ENCODE assay signal across 18 cellular contexts in the genomic region with DNA sequence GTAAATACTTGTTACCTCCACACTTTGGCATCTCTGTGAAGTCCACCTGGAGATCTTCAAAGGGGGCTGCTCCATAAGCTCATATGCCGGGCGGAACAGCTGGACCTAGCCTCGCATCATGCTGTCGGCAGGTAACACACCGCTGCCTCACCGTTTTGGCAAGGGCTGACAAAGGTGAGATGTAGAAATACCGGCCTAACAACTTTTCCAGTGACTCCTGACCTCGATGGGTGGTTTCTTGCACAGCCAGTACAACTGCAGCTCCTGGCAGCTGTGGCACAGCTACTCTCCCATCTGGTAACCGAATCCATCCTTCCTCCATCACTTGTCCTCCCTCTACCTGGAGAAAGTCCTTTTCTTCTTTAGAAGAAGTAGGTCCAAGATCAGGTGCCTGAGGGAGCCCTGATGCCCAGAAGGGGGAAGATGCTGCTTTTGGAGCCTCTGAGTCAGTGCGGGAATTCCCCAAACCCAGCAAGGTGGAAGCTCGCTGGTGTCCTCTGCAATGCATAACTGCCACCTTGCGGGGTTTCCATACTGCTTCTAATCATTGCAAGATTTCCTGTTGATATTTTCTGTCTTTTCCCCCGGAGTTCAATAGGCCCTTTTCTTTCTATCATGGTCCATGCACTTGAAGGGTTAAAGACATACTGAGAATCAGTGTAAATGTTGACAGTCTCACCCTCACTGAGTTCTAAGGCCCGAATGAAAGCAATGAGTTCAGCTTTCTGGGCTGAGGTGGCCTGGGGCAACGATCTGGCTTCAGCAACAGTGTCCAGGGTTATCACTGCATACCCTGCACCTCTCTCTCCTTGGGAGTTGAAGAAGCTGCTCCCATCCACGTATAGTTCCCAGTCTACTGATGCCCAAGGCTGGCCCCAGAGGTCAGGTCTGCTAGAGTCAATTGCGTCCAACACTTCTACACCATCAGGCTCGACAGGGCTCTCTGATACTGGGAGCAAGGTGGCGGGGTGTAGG. TPM values are rescaled to one million over a fixed set of nuclear protein-coding genes. Genes with fewer than 3 reads are reported as not detected.
DNase-seq lines count a peak whose midpoint lies in the region; ATAC-seq and TF ChIP-seq lines count a peak whose summit lies in the region.
"Not testable (repeated sequence)": the region's sequence is repeated elsewhere in the genome, so short reads cannot be mapped to it uniquely, and the experiment has no call there.
"Had no signal": no experiment of that assay in that cellular context is flagged by ENCODE, and none has a peak within 500 bp of the region (broad histone marks: within the 10 kb centered on the region; RNA-seq: fewer than 3 reads in every experiment).

No MANE protein-coding gene starts in this region.

- not testable (repeated sequence) for H3K27me3 ChIP-seq in endodermal cell (ENCODE audit: control insufficient read depth, insufficient read depth, low read length, poor library complexity, severe bottlenecking)

- not testable (repeated sequence) for H3K36me3 ChIP-seq in endodermal cell (ENCODE audit: control insufficient read depth, insufficient read depth, low read length)

- H3K4me1 Mint-ChIP-seq in activated CD8-positive, alpha-beta T cell treated with anti-CD3 and anti-CD28 coated beads for 36 hours (ENCODE audit: low read depth) = peaks cover 23% of the 10 kb centered on the region
- H3K4me1 Mint-ChIP-seq in endodermal cell = peaks cover 43% of the 10 kb centered on the region
- peaks cover 22% of the 10 kb centered on the region for H3K4me1 Mint-ChIP-seq in progenitor cell of endocrine pancreas (ENCODE audit: low read depth)

- H3K27ac ChIP-seq in endodermal cell (ENCODE audit: low read depth, low read length) = not testable (repeated sequence)

- peak; percentile 13 for DNase-seq in RPMI8226
- DNase-seq in activated CD8-positive, alpha-beta T cell treated with anti-CD3 and anti-CD28 coated beads for 36 hours = peak; percentile 77
- DNase-seq in activated T-helper 9 cell treated with anti-CD3 and anti-CD28 coated beads, Interleukin-2, amount 50 U/mL, for 16 hours (ENCODE audit: low read depth) = peak; percentile 32
- not testable (repeated sequence) for DNase-seq in endodermal cell; progenitor cell of endocrine pancreas (ENCODE audit: low spot score, unreplicated experiment)
- DNase-seq in stimulated activated CD4-positive, alpha-beta T cell treated with anti-CD3 and anti-CD28 coated beads, Interleukin-4, amount 100 ng/mL, for 4 hours = peak; percentile 45 to 58
- DNase-seq in stimulated activated naive CD4-positive, alpha-beta T cell treated with Interleukin-2 at 50 U/mL for 16 hours (lab: John Stamatoyannopoulos, UW) = peak; percentile 51

- H3K27ac Mint-ChIP-seq in activated CD8-positive, alpha-beta T cell treated with anti-CD3 and anti-CD28 coated beads for 36 hours = peak overlapping the region; percentile 55
- H3K27ac Mint-ChIP-seq in endodermal cell = peak overlapping the region; percentile 97
- H3K27ac Mint-ChIP-seq in progenitor cell of endocrine pancreas = peak overlapping the region; percentile 81

- intact Hi-C loops in activated CD8-positive, alpha-beta T cell treated with anti-CD3 and anti-CD28 coated beads for 36 hours (cut with micrococcal nuclease) = not testable (repeated sequence)

- not testable (repeated sequence) for H3K9me3 ChIP-seq in endodermal cell (ENCODE audit: control insufficient read depth, low read length)

- not testable (repeated sequence) for ATAC-seq in activated CD8-positive, alpha-beta T cell treated with anti-CD3 and anti-CD28 coated beads for 36 hours

- H3K4me1 ChIP-seq in endodermal cell (ENCODE audit: control insufficient read depth, insufficient read depth, low read length) = not testable (repeated sequence)

- H3K4me3 Mint-ChIP-seq in activated CD8-positive, alpha-beta T cell treated with anti-CD3 and anti-CD28 coated beads for 36 hours; progenitor cell of endocrine pancreas (ENCODE audit: low read depth): not testable (repeated sequence)
- H3K4me3 Mint-ChIP-seq in endodermal cell = peak overlapping the region; percentile 38

- WGBS in endodermal cell (ENCODE audit: insufficient coverage in 1 of 2, insufficient read length in 1 of 2), 2 experiments = 88 to 90% methylated on average over 9 to 13 of the region's 19 CpGs

- POLR2A ChIA-PET in activated CD8-positive, alpha-beta T cell treated with anti-CD3 and anti-CD28 coated beads for 36 hours (lab: Charles Lee) = not testable (repeated sequence)

- CTCF ChIA-PET in activated CD8-positive, alpha-beta T cell treated with anti-CD3 and anti-CD28 coated beads for 36 hours (lab: Charles Lee) = interaction anchor here (0.7 kb wide), 1 partner anchor 68 kb away, joined by 3 read pairs; no protein-coding TSS in a partner anchor

- H3K9ac ChIP-seq in endodermal cell (ENCODE audit: extremely low read depth, low read length, poor library complexity, severe bottlenecking) = not testable (repeated sequence)

- H3K4me3 ChIP-seq in endodermal cell (ENCODE audit: low read length) = not testable (repeated sequence)

- TF ChIP-seq CTCF in GM12873 (IDR thresholded peaks at IDR 0.05; ENCODE audit: insufficient read depth, low read depth, low read length, missing control alignments) = peak; percentile 19
- not testable (repeated sequence) for TF ChIP-seq CTCF in activated CD8-positive, alpha-beta T cell treated with anti-CD3 and anti-CD28 coated beads for 36 hours (IDR thresholded peaks at IDR 0.05); endodermal cell (conservative IDR thresholded peaks at IDR 0.05); progenitor cell of endocrine pancreas (IDR thresholded peaks at IDR 0.05; ENCODE audit: unreplicated experiment)

- not testable (repeated sequence) for H3K36me3 Mint-ChIP-seq in activated CD8-positive, alpha-beta T cell treated with anti-CD3 and anti-CD28 coated beads for 36 hours (ENCODE audit: low read depth); endodermal cell (ENCODE audit: low read depth); progenitor cell of endocrine pancreas (ENCODE audit: insufficient read depth)

- H3K27me3 Mint-ChIP-seq in activated CD8-positive, alpha-beta T cell treated with anti-CD3 and anti-CD28 coated beads for 36 hours; endodermal cell (ENCODE audit: insufficient read depth); progenitor cell of endocrine pancreas: not testable (repeated sequence)

- not testable (repeated sequence) for H3K9me3 Mint-ChIP-seq in activated CD8-positive, alpha-beta T cell treated with anti-CD3 and anti-CD28 coated beads for 36 hours; endodermal cell; progenitor cell of endocrine pancreas (ENCODE audit: low read depth)

RNA-seq across cellular contexts. Expression of a gene that starts 52.9 kb away (rescaled TPM):
- total RNA-seq in activated CD8-positive, alpha-beta T cell treated with anti-CD3 and anti-CD28 coated beads for 36 hours = not detected
- total RNA-seq in endodermal cell (not detected), progenitor cell of endocrine pancreas (0.67 and 1.6 TPM in 2 replicates)
- not detected for polyA plus RNA-seq in endodermal cell (2013, experiment 1 of 2)
- polyA plus RNA-seq in endodermal cell (2013, experiment 2 of 2) = not detected
- total RNA-seq: A673, adrenal gland, esophagus muscularis mucosa, gastrocnemius medialis, left ventricle myocardium superior, MCF 10A, posterior vena cava, sigmoid colon, subcutaneous adipose tissue had no signal
- polyA plus RNA-seq: neural cell had no signal
